ENCODE assay signal across 12 cellular contexts in genomic region chr6:112117554-112117953, GRCh38. TPM values are rescaled to one million over a fixed set of nuclear protein-coding genes. Genes with fewer than 3 reads are reported as not detected.
DNase-seq lines count a peak whose midpoint lies in the region; ATAC-seq, FAIRE-seq and TF ChIP-seq lines count a peak whose summit lies in the region.
"Had no signal": no experiment of that assay in that cellular context is flagged by ENCODE, and none has a peak within 500 bp of the region (broad histone marks: within the 10 kb centered on the region; RNA-seq: fewer than 3 reads in every experiment).

No MANE protein-coding gene starts in this region.

- H3K9ac ChIP-seq in IMR-90 (ENCODE audit: low read depth, low read length) = no peak overlapping the region

- H3K36me3 ChIP-seq in IMR-90 (ENCODE audit: control insufficient read depth, insufficient read depth, low read length) (peaks cover 61% of the 10 kb centered on the region), kidney epithelial cell (ENCODE audit: control insufficient read depth, insufficient read depth, low read length) (no peaks in the 10 kb centered on the region), right lobe of liver (no peaks in the 10 kb centered on the region), MG63 (peaks cover 44% of the 10 kb centered on the region)

- peak overlapping the region; percentile 39 for H2AFZ ChIP-seq in IMR-90 (replicated peaks; ENCODE audit: low read length, poor library complexity)

- POLR2A ChIA-PET in IMR-90 (lab: Charles Lee; ENCODE audit: unreplicated experiment) = no interaction called here

- no peak overlapping the region for H3K18ac ChIP-seq in IMR-90 (ENCODE audit: low read depth, low read length)

- no peaks in the 10 kb centered on the region for H3K27me3 ChIP-seq in IMR-90 (ENCODE audit: control insufficient read depth, insufficient read depth, low read length)
- no peaks in the 10 kb centered on the region for H3K27me3 ChIP-seq in kidney epithelial cell (ENCODE audit: control insufficient read depth, insufficient read depth, low read length)
- H3K27me3 ChIP-seq in right lobe of liver = no peaks in the 10 kb centered on the region
- no peaks in the 10 kb centered on the region for H3K27me3 ChIP-seq in MG63

- dilution Hi-C loops in IMR-90 (cut with HindIII; ENCODE audit: low sequenced_read_pairs, unreplicated experiment) = no loop called here

- CTCF ChIA-PET in Calu3 (lab: Charles Lee) (no interaction called here), IMR-90 (lab: Yijun Ruan, JAX) (no interaction called here)

- H2AK9ac ChIP-seq in IMR-90 (replicated peaks; ENCODE audit: low read depth, low read length, poor library complexity) = no peak overlapping the region

- ATAC-seq in IMR-90 (ENCODE audit: low read depth) (peak; percentile 49), GM19455 (IDR thresholded peaks at IDR 0.05; ENCODE audit: unreplicated experiment) (no peak), right lobe of liver (no peak)
- peak; percentile 65 for ATAC-seq in activated T-helper 17 cell treated with anti-CD3 and anti-CD28 coated beads, Interleukin-2, amount 50 U/mL, for 72 hours (replicated peaks)

- no peak overlapping the region for H3K56ac ChIP-seq in IMR-90 (ENCODE audit: extremely low read depth, insufficient read depth, low read length)

- H3K4me3 ChIP-seq in IMR-90 (ENCODE audit: insufficient read depth, low read depth, low read length) (no peak overlapping the region), kidney epithelial cell (ENCODE audit: low read depth, low read length) (no peak overlapping the region), right lobe of liver (no peak overlapping the region), MG63 (no peak overlapping the region)

- no peak overlapping the region for H2BK20ac ChIP-seq in IMR-90 (ENCODE audit: low read depth, low read length)

- H3K79me1 ChIP-seq in IMR-90 (ENCODE audit: low read depth in 1 of 2, low read length in 2 of 2) = no peaks in the 10 kb centered on the region

- H3K27ac ChIP-seq in IMR-90 (ENCODE audit: insufficient read depth, low read length) = no peak overlapping the region
- H3K27ac ChIP-seq in right lobe of liver = no peak overlapping the region

- H3K4me1 Mint-ChIP-seq in Calu3 (ENCODE audit: low read depth, unreplicated experiment) = peaks cover 11% of the 10 kb centered on the region
- H3K4me1 Mint-ChIP-seq in activated T-helper 17 cell treated with anti-CD3 and anti-CD28 coated beads, Interleukin-2, amount 50 U/mL, for 72 hours = no peaks in the 10 kb centered on the region

- TF ChIP-seq RAD21 in IMR-90 (IDR thresholded peaks at IDR 0.05; ENCODE audit: low read length) = no peak

- H2BK120ac ChIP-seq in IMR-90 (ENCODE audit: low read depth, low read length) = no peak overlapping the region

- DNase-seq in Calu3 (no peak), IMR-90 (peak; percentile 62), kidney epithelial cell (ENCODE audit: low read depth) (peak; percentile 23), GM12891 (ENCODE audit: insufficient read length, low spot score) (no peak), right lobe of liver (no peak), MG63 (no peak)
- DNase-seq: DMS79; NCI-H1417; stimulated activated CD4-positive, alpha-beta T cell treated with anti-CD3 and anti-CD28 coated beads, Interleukin-12 subunit alpha, Interleukin-12 subunit beta, amount 100 ng/mL, for 4 hours; stimulated activated naive CD4-positive, alpha-beta T cell treated with Interleukin-2 at 50 U/mL for 16 hours had no signal

- no peaks in the 10 kb centered on the region for H3K9me3 Mint-ChIP-seq in Calu3 (ENCODE audit: low read depth, unreplicated experiment)
- H3K9me3 Mint-ChIP-seq in activated T-helper 17 cell treated with anti-CD3 and anti-CD28 coated beads, Interleukin-2, amount 50 U/mL, for 72 hours = no peaks in the 10 kb centered on the region

- no peak overlapping the region for H3K4me2 ChIP-seq in IMR-90 (ENCODE audit: low read depth, low read length)

- H3K9me3 ChIP-seq in IMR-90 (ENCODE audit: control insufficient read depth, insufficient read depth, low read length) (no peaks in the 10 kb centered on the region), right lobe of liver (no peaks in the 10 kb centered on the region), MG63 (no peaks in the 10 kb centered on the region)

- no peak for FAIRE-seq in GM12891 (lab: Jason Lieb, UNC)

- H4K91ac ChIP-seq in IMR-90 (ENCODE audit: insufficient read depth, low read depth, low read length) = no peak overlapping the region

- peaks cover 6% of the 10 kb centered on the region for H3K9me1 ChIP-seq in IMR-90 (ENCODE audit: insufficient read depth, low read length)

- H4K8ac ChIP-seq in IMR-90 (ENCODE audit: low read depth in 2 of 2, low read length in 2 of 2) = peak overlapping the region in 1 of 2 experiments; percentile 18; a peak in 1 of 4 replicates

- peak overlapping the region; percentile 24; the same call in 1 of the 2 replicates for H3K23ac ChIP-seq in IMR-90 (ENCODE audit: low read depth, low read length)

- peak overlapping the region; percentile 41; the same call in 1 of the 2 replicates for H3K4ac ChIP-seq in IMR-90 (ENCODE audit: low read depth, low read length)

- peaks cover 32% of the 10 kb centered on the region for H3K36me3 Mint-ChIP-seq in Calu3 (ENCODE audit: insufficient read depth, unreplicated experiment)
- H3K36me3 Mint-ChIP-seq in activated T-helper 17 cell treated with anti-CD3 and anti-CD28 coated beads, Interleukin-2, amount 50 U/mL, for 72 hours (ENCODE audit: low read depth) = no peaks in the 10 kb centered on the region

- H2BK15ac ChIP-seq in IMR-90 (ENCODE audit: low read depth, low read length) = no peak overlapping the region

- H3K4me1 ChIP-seq in IMR-90 (ENCODE audit: control insufficient read depth, insufficient read depth, low read length) (peaks cover 2% of the 10 kb centered on the region), right lobe of liver (peaks cover 0 to 31% (median 2%) of the 10 kb centered on the region in 4 donors)

- peak overlapping the region; percentile 15 for H3K27ac Mint-ChIP-seq in Calu3 (ENCODE audit: unreplicated experiment)
- peak overlapping the region; percentile 61 for H3K27ac Mint-ChIP-seq in activated T-helper 17 cell treated with anti-CD3 and anti-CD28 coated beads, Interleukin-2, amount 50 U/mL, for 72 hours

- in situ Hi-C loops in IMR-90 (cut with MboI; ENCODE audit: low sequenced_read_pairs) = no loop called here

- peak overlapping the region; percentile 83 for H3K14ac ChIP-seq in IMR-90 (replicated peaks; ENCODE audit: low read depth, low read length)

- H2AK5ac ChIP-seq in IMR-90 (ENCODE audit: low read depth, low read length) = no peak overlapping the region; the same call in 1 of the 2 replicates

- TF ChIP-seq CTCF in Calu3 (IDR thresholded peaks at IDR 0.05; ENCODE audit: unreplicated experiment) (no peak), IMR-90 (conservative IDR thresholded peaks at IDR 0.05; ENCODE audit: low read depth, low read length) (no peak), kidney epithelial cell (IDR thresholded peaks at IDR 0.05; ENCODE audit: insufficient read depth, low read length, poor library complexity, severe bottlenecking) (no peak), right lobe of liver (IDR thresholded peaks at IDR 0.05) (no peak)

- intact Hi-C loops in Calu3 (cut with micrococcal nuclease; ENCODE audit: unreplicated experiment) = no loop called here
- intact Hi-C loops in IMR-90 (cut with micrococcal nuclease) = no loop called here
- intact Hi-C loops in right lobe of liver (cut with DNase I) = no loop called here

- H3K4me3 Mint-ChIP-seq in Calu3 (ENCODE audit: low read depth, unreplicated experiment) = no peak overlapping the region
- H3K4me3 Mint-ChIP-seq in activated T-helper 17 cell treated with anti-CD3 and anti-CD28 coated beads, Interleukin-2, amount 50 U/mL, for 72 hours = no peak overlapping the region

- WGBS in IMR-90 (ENCODE audit: extremely low coverage in 2 of 2, insufficient read length in 1 of 2), 2 experiments = no CpG with 5 or more reads among the region's 1 CpG
- WGBS in right lobe of liver (ENCODE audit: insufficient coverage, low coverage, low lambda C conversion rate, missing lambda C conversion rate) = 64% methylated on average over 1 of the region's 1 CpG

- no peaks in the 10 kb centered on the region for H3K27me3 Mint-ChIP-seq in Calu3 (ENCODE audit: unreplicated experiment)
- H3K27me3 Mint-ChIP-seq in activated T-helper 17 cell treated with anti-CD3 and anti-CD28 coated beads, Interleukin-2, amount 50 U/mL, for 72 hours = peaks cover 8% of the 10 kb centered on the region

- BruUV-seq in Calu3 (replicated peaks; lab: Mats Ljungman, UMichigan) (no TSS peak), IMR-90 (replicated peaks; lab: Mats Ljungman, UMichigan) (no TSS peak)

- H4K5ac ChIP-seq in IMR-90 (ENCODE audit: low read depth, low read length) = no peak overlapping the region

- no peaks in the 10 kb centered on the region for H4K20me1 ChIP-seq in IMR-90 (ENCODE audit: insufficient read depth, low read length)

- no peak for TF ChIP-seq POLR2A in IMR-90 (IDR thresholded peaks at IDR 0.05; ENCODE audit: low read depth, low read length)
- no peak for TF ChIP-seq POLR2A in GM12891 (IDR thresholded peaks at IDR 0.05; ENCODE audit: low read depth, low read length)
- no peak for TF ChIP-seq POLR2A in right lobe of liver (IDR thresholded peaks at IDR 0.05)

- H2BK5ac ChIP-seq in IMR-90 (ENCODE audit: low read depth, low read length, poor library complexity, severe bottlenecking) = no peak overlapping the region

TF ChIP-seq in GM12891, 5 proteins besides CTCF, POLR2A, EP300 and RAD21 (continues in another document):
- TF ChIP-seq POU2F2 (IDR thresholded peaks at IDR 0.05; ENCODE audit: low read depth, low read length) = no peak

RNA-seq across cellular contexts. Expression of gene FAM229B, which starts 30.2 kb away (rescaled TPM):
- total RNA-seq in Calu3 (2022) (13.0 TPM in 2 replicates), IMR-90 (2012; rRNA removed) (8.6 and 11.4 TPM in 2 replicates), kidney epithelial cell (3.6 and 13.0 TPM in 2 replicates), right lobe of liver (10 to 100 TPM in 2 of 6 experiments, 1 to 10 TPM in 4; 6.3 to 13.9 (median 9.1) TPM)
- 23.2 and 25.6 TPM in 2 replicates for polyA plus RNA-seq in IMR-90 (2012; rRNA removed)
- 5.0 and 13.4 TPM in 2 replicates for polyA plus RNA-seq in IMR-90 (2012; cell fraction: cytosol; rRNA removed)
- polyA plus RNA-seq in IMR-90 (2012; cell fraction: nucleus; rRNA removed; ENCODE audit: low replicate concordance) = 0.74 and 11.5 TPM in 2 replicates
- 1 to 10 TPM; 2.6 TPM for total RNA-seq in activated T-helper 17 cell treated with anti-CD3 and anti-CD28 coated beads, Interleukin-2, amount 50 U/mL, for 72 hours
- 2.1 TPM for polyA plus RNA-seq in GM12891 (2012; ENCODE audit: low read depth, missing spikeins)
- total RNA-seq in MG63 (2014; rRNA removed; shearing (Covaris generic); ENCODE audit: low replicate concordance) = 3.0 and 13.6 TPM in 2 replicates

RNA-seq across cellular contexts. Expression of gene TUBE1, which starts 30.3 kb away (rescaled TPM):
- total RNA-seq in Calu3 (2022) (21.0 and 25.6 TPM in 2 replicates), IMR-90 (2012; rRNA removed) (8.6 and 10.0 TPM in 2 replicates), kidney epithelial cell (24.7 and 37.0 TPM in 2 replicates), right lobe of liver (10 to 100 TPM; 16.2 to 38.0 (median 27.7) TPM)
- polyA plus RNA-seq in IMR-90 (2012; rRNA removed) = 6.5 and 7.9 TPM in 2 replicates
- polyA plus RNA-seq in IMR-90 (2012; cell fraction: cytosol; rRNA removed) = 1.5 and 2.0 TPM in 2 replicates
- 10.4 and 42.0 TPM in 2 replicates for polyA plus RNA-seq in IMR-90 (2012; cell fraction: nucleus; rRNA removed; ENCODE audit: low replicate concordance)
- 10 to 100 TPM; 17.1 to 24.0 TPM for total RNA-seq in activated T-helper 17 cell treated with anti-CD3 and anti-CD28 coated beads, Interleukin-2, amount 50 U/mL, for 72 hours
- polyA plus RNA-seq in GM12891 (2012; ENCODE audit: low read depth, missing spikeins) = 3.6 TPM
- total RNA-seq in MG63 (2014; rRNA removed; shearing (Covaris generic); ENCODE audit: low replicate concordance) = 23.5 and 57.3 TPM in 2 replicates

Comparison
In these comparisons a context has a peak if more than half of its experiments do, and no peak if none do; other contexts are left out.
1. DNase-seq: peak in IMR-90 (single experiment) and kidney epithelial cell (single experiment); none in Calu3 (single experiment), GM12891 (single experiment), right lobe of liver (0 of 3) and MG63 (single experiment).
2. ATAC-seq: peak in IMR-90 (single experiment) and activated T-helper 17 cell treated with anti-CD3 and anti-CD28 coated beads, Interleukin-2, amount 50 U/mL, for 72 hours (single experiment); none in GM19455 (single experiment) and right lobe of liver (0 of 4).